8 cellular contexts compared by ENCODE assay signal in genomic region chr11:86511086-86511551, GRCh38.
DNase-seq lines count a peak whose midpoint lies in the region; ATAC-seq and TF ChIP-seq lines count a peak whose summit lies in the region.

No MANE protein-coding gene starts in this region.

- no peak overlapping the region for H3K4me3 Mint-ChIP-seq in neural progenitor cell

- TF ChIP-seq CTCF in fibroblast of the aortic adventitia (IDR thresholded peaks at IDR 0.05; ENCODE audit: insufficient read depth, low read length) (no peak), neural progenitor cell (IDR thresholded peaks at IDR 0.05) (no peak)

- no peaks in the 10 kb centered on the region for H3F3A ChIP-seq in neural progenitor cell (ENCODE audit: low read depth)

- H3K9ac ChIP-seq in neural progenitor cell, result no peak overlapping the region

- H3K4me2 ChIP-seq in neural progenitor cell, result no peak overlapping the region

- no peaks in the 10 kb centered on the region for H3K9me3 Mint-ChIP-seq in neural progenitor cell

- H3K4me1 Mint-ChIP-seq in neural progenitor cell, result peaks cover 15% of the 10 kb centered on the region

- DNase-seq in DMS53 (lab: John Stamatoyannopoulos, UW) (peak; percentile 64), NCI-H460 (ENCODE audit: extremely low read depth, low read depth) (peak; percentile 28), fibroblast of the aortic adventitia (ENCODE audit: low read depth) (peak; percentile 75), 8988T (no peak), HuH-7 (ENCODE audit: low spot score) (no peak), neural progenitor cell (ENCODE audit: low spot score) (no peak), DMS79 treated with DMSO at 0.1 percent for 48 hours (lab: John Stamatoyannopoulos, UW) (no peak)

- H2AFZ ChIP-seq in neural progenitor cell (replicated peaks), result no peak overlapping the region

- H3K27ac Mint-ChIP-seq in neural progenitor cell, result no peak overlapping the region

- H3K27me3 ChIP-seq in neural progenitor cell, result no peaks in the 10 kb centered on the region

- no peaks in the 10 kb centered on the region for H3K79me2 ChIP-seq in neural progenitor cell (ENCODE audit: low read depth)

- H3K27ac ChIP-seq in neural progenitor cell, result no peak overlapping the region

- no peaks in the 10 kb centered on the region for H3K4me1 ChIP-seq in neural progenitor cell

- H3K4me3 ChIP-seq in fibroblast of the aortic adventitia (ENCODE audit: low read depth, low read length) (no peak overlapping the region), neural progenitor cell (no peak overlapping the region)

- H3K9me3 ChIP-seq in neural progenitor cell (ENCODE audit: low read depth), result no peaks in the 10 kb centered on the region

- no peaks in the 10 kb centered on the region for H3K36me3 ChIP-seq in neural progenitor cell

- no peaks in the 10 kb centered on the region for H3K27me3 Mint-ChIP-seq in neural progenitor cell (ENCODE audit: insufficient read depth, low read depth)

- no peaks in the 10 kb centered on the region for H3K36me3 Mint-ChIP-seq in neural progenitor cell

- ATAC-seq in GM21529 (IDR thresholded peaks at IDR 0.05; ENCODE audit: unreplicated experiment), result peak; percentile 78

- H4K20me1 ChIP-seq in neural progenitor cell (ENCODE audit: low read depth), result no peaks in the 10 kb centered on the region

Comparison
In these comparisons a context has a peak if more than half of its experiments do, and no peak if none do; other contexts are left out.
1. DNase-seq: peak in DMS53 (single experiment), NCI-H460 (single experiment) and fibroblast of the aortic adventitia (single experiment); none in 8988T (single experiment), HuH-7 (single experiment), neural progenitor cell (single experiment) and DMS79 treated with DMSO at 0.1 percent for 48 hours (single experiment).